Comparison of ENCODE assay signal across 13 cellular contexts in genomic region chr4:8504279-8505007, GRCh38.
DNase-seq lines count a peak whose midpoint lies in the region; ATAC-seq, FAIRE-seq and TF ChIP-seq lines count a peak whose summit lies in the region.
"Had no signal": no experiment of that assay in that cellular context is flagged by ENCODE, and none has a peak within 500 bp of the region (broad histone marks: within the 10 kb centered on the region; RNA-seq: fewer than 3 reads in every experiment).

No MANE protein-coding gene starts in this region.

- H3K36me3 ChIP-seq in mammary epithelial cell (ENCODE audit: insufficient read depth, low read length) = no peaks in the 10 kb centered on the region
- H3K36me3 ChIP-seq: brain microvascular endothelial cell had no signal

- BruUV-seq in MCF 10A (replicated peaks; lab: Mats Ljungman, UMichigan) (no TSS peak), mammary epithelial cell (replicated peaks; lab: Mats Ljungman, UMichigan) (no TSS peak)

- intact Hi-C loops in MCF 10A (cut with micrococcal nuclease) (no loop called here), mammary epithelial cell (cut with micrococcal nuclease) (no loop called here)

- peaks cover 5% of the 10 kb centered on the region for H3K4me1 ChIP-seq in mammary epithelial cell (ENCODE audit: insufficient read depth, low read length)

- H3K4me3 ChIP-seq in mammary epithelial cell (replicated peaks in 1 of 3; ENCODE audit: insufficient read depth in 1 of 3, low read depth in 2 of 3, low read length in 3 of 3) = no peak overlapping the region

- H3K4me1 Mint-ChIP-seq in MCF 10A (ENCODE audit: insufficient read depth, unreplicated experiment) = peaks cover 8% of the 10 kb centered on the region

- H3K27ac Mint-ChIP-seq in MCF 10A (ENCODE audit: low read depth, unreplicated experiment) = no peak overlapping the region

- H3K79me2 ChIP-seq in mammary epithelial cell (ENCODE audit: insufficient read depth, low read length) = no peaks in the 10 kb centered on the region

- CTCF ChIA-PET in MCF 10A (lab: Yijun Ruan, JAX) (interaction anchor here (0.6 to 1.3 kb wide), 8 partner anchors 9 to 308 kb away, joined by 3 to 5 read pairs (median 4); no protein-coding TSS in a partner anchor), mammary epithelial cell (lab: Charles Lee; ENCODE audit: low non-redundant PET) (no interaction called here)

- H3K9me3 ChIP-seq in mammary epithelial cell (replicated peaks; ENCODE audit: insufficient read depth, low read length) = no peaks in the 10 kb centered on the region

- H4K20me1 ChIP-seq in mammary epithelial cell (ENCODE audit: insufficient read depth, low read length) = no peaks in the 10 kb centered on the region

- POLR2A ChIA-PET in MCF 10A (lab: Yijun Ruan, JAX) = no interaction called here

- H3K27me3 Mint-ChIP-seq in MCF 10A (ENCODE audit: insufficient read depth, unreplicated experiment) = peaks cover 30% of the 10 kb centered on the region

- no peak overlapping the region for H3K4me3 Mint-ChIP-seq in MCF 10A (ENCODE audit: unreplicated experiment)

- ATAC-seq in HG02759 (IDR thresholded peaks at IDR 0.05; ENCODE audit: unreplicated experiment) (no peak), GM21367 (IDR thresholded peaks at IDR 0.05; ENCODE audit: unreplicated experiment) (no peak)

- H3K27me3 ChIP-seq in mammary epithelial cell (ENCODE audit: insufficient read depth, low read length) = no peaks in the 10 kb centered on the region

- H3K4me2 ChIP-seq in mammary epithelial cell (ENCODE audit: insufficient read depth, low read depth, low read length) = no peak overlapping the region

- TF ChIP-seq CTCF in MCF 10A (IDR thresholded peaks at IDR 0.05; ENCODE audit: unreplicated experiment) = no peak
- no peak for TF ChIP-seq CTCF in mammary epithelial cell (conservative IDR thresholded peaks at IDR 0.05 in 1 of 2, IDR thresholded peaks at IDR 0.05 in 1 of 2; ENCODE audit: extremely low read depth in 1 of 2, insufficient read depth in 1 of 2, low read depth in 1 of 2, low read length in 2 of 2)

- DNase-seq in MCF 10A (ENCODE audit: unreplicated experiment) = peak; percentile 51
- DNase-seq in mammary epithelial cell = no peak
- peak; percentile 49 for DNase-seq in NCI-H2227 treated with DMSO at 0.1 percent for 48 hours (lab: John Stamatoyannopoulos, UW)
- DNase-seq in iPS-NIHi11 (ENCODE audit: low spot score) = peak; percentile 60
- DNase-seq in urothelium cell line (ENCODE audit: low spot score) = peak; percentile 41
- no peak for DNase-seq in activated CD8-positive, alpha-beta memory T cell treated with anti-CD3 and anti-CD28 coated beads, Interleukin-2, amount 50 U/mL, for 48 hours
- DNase-seq: activated CD4-positive, alpha-beta T cell treated with anti-CD3 and anti-CD28 coated beads, Interleukin-2, amount 50 U/mL, for 4 hours; activated gamma-delta T cell; brain microvascular endothelial cell; EL; SW 1271 had no signal

- no peak overlapping the region for H3K9ac ChIP-seq in mammary epithelial cell (ENCODE audit: insufficient read depth, low read length)

- peaks cover 4% of the 10 kb centered on the region for H3K36me3 Mint-ChIP-seq in MCF 10A (ENCODE audit: insufficient read depth, unreplicated experiment)

- no peaks in the 10 kb centered on the region for H3K9me3 Mint-ChIP-seq in MCF 10A (ENCODE audit: unreplicated experiment)

- FAIRE-seq in urothelium cell line (lab: Jason Lieb, UNC) = peak; percentile 5

- no peak overlapping the region for H3K27ac ChIP-seq in mammary epithelial cell (ENCODE audit: insufficient read depth, low read depth, low read length)
- H3K27ac ChIP-seq: brain microvascular endothelial cell had no signal

- WGBS in mammary epithelial cell (ENCODE audit: low coverage, missing lambda C conversion rate) = 0% methylated on average over 4 of the region's 15 CpGs

- dilution Hi-C loops in mammary epithelial cell (cut with HindIII; ENCODE audit: low sequenced_read_pairs) = loop anchor here (5.0 kb wide), 1 partner anchor 43 kb away; no protein-coding TSS in a partner anchor

- H2AFZ ChIP-seq in mammary epithelial cell (ENCODE audit: low read depth, low read length) = no peak overlapping the region

- in situ Hi-C loops in mammary epithelial cell (cut with MboI; ENCODE audit: low sequenced_read_pairs in 2 of 2) = no loop called here

Comparison
In these comparisons a context has a peak if more than half of its experiments do, and no peak if none do; other contexts are left out.
1. DNase-seq: peak in MCF 10A (single experiment), NCI-H2227 treated with DMSO at 0.1 percent for 48 hours (single experiment), iPS-NIHi11 (single experiment) and urothelium cell line (single experiment); none in mammary epithelial cell (single experiment) and activated CD8-positive, alpha-beta memory T cell treated with anti-CD3 and anti-CD28 coated beads, Interleukin-2, amount 50 U/mL, for 48 hours (single experiment).